Comparison of ENCODE assay signal across 26 cellular contexts in the genomic region with DNA sequence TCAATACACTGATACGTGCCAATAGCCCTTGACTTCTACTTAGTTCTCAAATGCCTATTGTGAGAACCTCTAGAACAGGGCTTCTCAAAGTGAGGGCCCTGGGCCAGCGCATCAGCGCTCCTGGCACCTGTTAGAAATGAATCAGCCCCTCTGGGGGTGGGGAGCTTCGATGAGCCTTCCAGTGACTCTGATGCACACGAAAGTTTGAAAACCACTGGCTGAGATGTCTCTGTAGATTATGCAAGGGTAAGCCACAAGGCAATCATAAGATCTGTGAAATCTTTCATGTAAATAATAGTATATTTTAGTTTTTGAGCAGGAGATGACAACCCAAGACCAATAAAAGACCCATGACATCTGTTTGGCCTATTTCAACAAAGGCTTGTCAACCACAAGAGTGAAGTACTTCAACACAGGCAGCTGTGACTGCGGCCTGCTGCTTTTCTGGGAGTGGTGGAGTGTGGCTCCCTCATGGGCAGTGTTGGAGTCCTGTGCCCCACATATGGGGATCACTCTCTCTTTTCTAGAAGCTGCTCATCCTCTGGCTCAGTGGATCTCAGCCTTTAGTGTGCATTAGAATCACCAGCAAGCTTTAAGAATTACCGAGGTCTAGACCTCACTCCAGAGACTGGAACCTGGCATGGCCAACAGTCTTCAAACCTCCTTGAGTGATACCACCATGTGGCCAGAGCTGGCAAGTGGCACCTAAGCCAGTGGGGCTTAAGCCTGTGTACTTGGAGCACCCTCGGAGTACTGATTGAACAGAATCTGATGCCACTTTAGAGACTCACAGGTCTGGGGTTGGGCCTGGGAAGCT. TPM values are rescaled to one million over a fixed set of nuclear protein-coding genes. Genes with fewer than 3 reads are reported as not detected.
A peak's percentile ranks its signal among the peaks of the same experiment; 100 is the strongest.
DNase-seq lines count a peak whose midpoint lies in the region; ATAC-seq, FAIRE-seq and TF ChIP-seq lines count a peak whose summit lies in the region.
"Had no signal": no experiment of that assay in that cellular context is flagged by ENCODE, and none has a peak within 500 bp of the region (broad histone marks: within the 10 kb centered on the region; RNA-seq: fewer than 3 reads in every experiment).

No MANE protein-coding gene starts in this region.

- POLR2A ChIA-PET in A549 (lab: Yijun Ruan, JAX), result no interaction called here
- POLR2A ChIA-PET in activated CD8-positive, alpha-beta T cell treated with anti-CD3 and anti-CD28 coated beads, Interleukin-2, amount 10 ng/mL, durations not matched to agents 7 days and 5 days (lab: Charles Lee), result no interaction called here
- POLR2A ChIA-PET in Caco-2 (lab: Charles Lee), result no interaction called here

- H3K27ac Mint-ChIP-seq in activated CD8-positive, alpha-beta T cell treated with anti-CD3 and anti-CD28 coated beads, Interleukin-2, amount 10 ng/mL, durations not matched to agents 7 days and 5 days, result no peak overlapping the region
- H3K27ac Mint-ChIP-seq in Caco-2 (ENCODE audit: unreplicated experiment), result no peak overlapping the region
- H3K27ac Mint-ChIP-seq: natural killer cell had no signal

- H3K4me2 ChIP-seq in A549 (no peak overlapping the region), DND-41 (ENCODE audit: insufficient read depth, low read length) (no peak overlapping the region), osteoblast (ENCODE audit: insufficient read depth, low read length) (no peak overlapping the region)

- H3K27me3 Mint-ChIP-seq in activated CD8-positive, alpha-beta T cell treated with anti-CD3 and anti-CD28 coated beads, Interleukin-2, amount 10 ng/mL, durations not matched to agents 7 days and 5 days (ENCODE audit: low read depth), result no peaks in the 10 kb centered on the region
- H3K27me3 Mint-ChIP-seq in Caco-2 (ENCODE audit: insufficient read depth, unreplicated experiment), result no peaks in the 10 kb centered on the region
- H3K27me3 Mint-ChIP-seq: effector memory CD8-positive, alpha-beta T cell had no signal

- no peak for TF ChIP-seq POLR2A in A549 (IDR thresholded peaks at IDR 0.05; ENCODE audit: low read length)

- H3K9me3 Mint-ChIP-seq in activated CD8-positive, alpha-beta T cell treated with anti-CD3 and anti-CD28 coated beads, Interleukin-2, amount 10 ng/mL, durations not matched to agents 7 days and 5 days (ENCODE audit: insufficient read depth), result no peaks in the 10 kb centered on the region
- H3K9me3 Mint-ChIP-seq in Caco-2 (ENCODE audit: unreplicated experiment), result no peaks in the 10 kb centered on the region
- H3K9me3 Mint-ChIP-seq: effector memory CD8-positive, alpha-beta T cell; natural killer cell had no signal

- peaks cover 50% of the 10 kb centered on the region for H3K36me3 ChIP-seq in DND-41 (ENCODE audit: insufficient read depth, low read length)
- peaks cover 54% of the 10 kb centered on the region for H3K36me3 ChIP-seq in osteoblast (ENCODE audit: insufficient read depth, low read length)
- peaks cover 1% of the 10 kb centered on the region; the same call in 1 of the 2 replicates for H3K36me3 ChIP-seq in Caco-2 (ENCODE audit: control insufficient read depth, insufficient read depth, low read length)
- H3K36me3 ChIP-seq: breast epithelium had no signal

- intact Hi-C loops in Caco-2 (cut with micrococcal nuclease; ENCODE audit: unreplicated experiment), result no loop called here

- H3K79me2 ChIP-seq in DND-41 (ENCODE audit: insufficient read depth, low read length) (peaks cover 5% of the 10 kb centered on the region; the same call in 1 of the 2 replicates), osteoblast (ENCODE audit: insufficient read depth, low read length) (peaks cover 19% of the 10 kb centered on the region)

- no peak overlapping the region for H3K9ac ChIP-seq in DND-41 (ENCODE audit: low read depth, low read length)

- no peaks in the 10 kb centered on the region for H4K20me1 ChIP-seq in DND-41 (ENCODE audit: insufficient read depth, low read length)
- peaks cover 2% of the 10 kb centered on the region for H4K20me1 ChIP-seq in osteoblast (ENCODE audit: insufficient read depth, low read length)

- TF ChIP-seq RAD21 in A549 (conservative IDR thresholded peaks at IDR 0.05 in 1 of 2, IDR thresholded peaks at IDR 0.05 in 1 of 2), result no peak

- TF ChIP-seq EP300 in A549 (IDR thresholded peaks at IDR 0.05), result no peak

- TF ChIP-seq CTCF in A549 (IDR thresholded peaks at IDR 0.05), result no peak
- TF ChIP-seq CTCF in DND-41 (IDR thresholded peaks at IDR 0.05; ENCODE audit: borderline replicate concordance, extremely low read depth, low read length, poor library complexity, severe bottlenecking), result no peak
- TF ChIP-seq CTCF in osteoblast (IDR thresholded peaks at IDR 0.05; ENCODE audit: extremely low read depth, low read depth, low read length), result no peak
- TF ChIP-seq CTCF in Caco-2 (IDR thresholded peaks at IDR 0.05; ENCODE audit: insufficient read depth in 1 of 2, low read depth in 1 of 2, low read length in 1 of 2, severe bottlenecking in 1 of 2, unreplicated experiment in 1 of 2), result no peak

- no peak overlapping the region for H3K4me3 Mint-ChIP-seq in activated CD8-positive, alpha-beta T cell treated with anti-CD3 and anti-CD28 coated beads, Interleukin-2, amount 10 ng/mL, durations not matched to agents 7 days and 5 days
- H3K4me3 Mint-ChIP-seq in Caco-2 (ENCODE audit: unreplicated experiment), result no peak overlapping the region
- H3K4me3 Mint-ChIP-seq: CD14-positive monocyte; effector memory CD8-positive, alpha-beta T cell; natural killer cell had no signal

- H3K27me3 ChIP-seq in DND-41 (ENCODE audit: insufficient read depth, low read length, poor library complexity) (no peaks in the 10 kb centered on the region), osteoblast (ENCODE audit: insufficient read depth, low read length) (no peaks in the 10 kb centered on the region), Caco-2 (replicated peaks; ENCODE audit: control insufficient read depth, insufficient read depth, low read length) (no peaks in the 10 kb centered on the region)
- H3K27me3 ChIP-seq: breast epithelium, colonic mucosa, esophagus muscularis mucosa, spleen, tibial nerve had no signal

- WGBS in A549 (ENCODE audit: missing lambda C conversion rate), result 82% methylated on average over 8 of the region's 8 CpGs

- DNase-seq in A549 (ENCODE audit: low read depth in 1 of 2, low spot score in 1 of 2), result no peak
- no peak for DNase-seq in DND-41
- DNase-seq in activated CD8-positive, alpha-beta T cell treated with anti-CD3 and anti-CD28 coated beads, Interleukin-2, amount 10 ng/mL, durations not matched to agents 7 days and 5 days, result no peak
- DNase-seq in osteoblast (ENCODE audit: insufficient read length, low spot score, missing footprints), result peak; percentile 55
- DNase-seq in Caco-2, result no peak
- no peak for DNase-seq in NCI-H2171 treated with DMSO at 0.1 percent for 48 hours (lab: John Stamatoyannopoulos, UW)
- DNase-seq: activated effector memory CD4-positive, alpha-beta T cell treated with Interleukin-2 at 50 U/mL for 16 hours; amniotic stem cell; colonic mucosa; effector memory CD8-positive, alpha-beta T cell; IMR-90; left ventricle myocardium inferior; natural killer cell; NCI-H2081 treated with DMSO at 0.1 percent for 48 hours; NCI-H446; T-helper 9 cell had no signal

- no peak for FAIRE-seq in A549 (lab: Jason Lieb, UNC)
- FAIRE-seq: D721Med, frontal cortex, islet of Langerhans had no signal

- H3K27ac ChIP-seq in A549, result no peak overlapping the region
- no peak overlapping the region for H3K27ac ChIP-seq in DND-41 (ENCODE audit: low read length)
- H3K27ac ChIP-seq in osteoblast (ENCODE audit: low read depth, low read length), result no peak overlapping the region
- H3K27ac ChIP-seq: breast epithelium, colonic mucosa, esophagus muscularis mucosa, left ventricle myocardium inferior, spleen, tibial nerve had no signal

- H3K4me3 ChIP-seq in A549, result no peak overlapping the region
- no peak overlapping the region for H3K4me3 ChIP-seq in DND-41 (ENCODE audit: low read depth in 1 of 2, low read length in 2 of 2)
- no peak overlapping the region for H3K4me3 ChIP-seq in osteoblast (ENCODE audit: insufficient read depth, low read length)
- H3K4me3 ChIP-seq in Caco-2 (ENCODE audit: low read depth, low read length), result no peak overlapping the region
- H3K4me3 ChIP-seq: breast epithelium, colonic mucosa, esophagus muscularis mucosa, left ventricle myocardium inferior, spleen, tibial nerve had no signal

- CTCF ChIA-PET in A549 (lab: Yijun Ruan, JAX), result interaction anchor here (0.6 to 4.9 kb wide), 6 partner anchors 14 to 730 kb away, joined by 3 to 19 read pairs (median 4); no protein-coding TSS in a partner anchor
- CTCF ChIA-PET in activated CD8-positive, alpha-beta T cell treated with anti-CD3 and anti-CD28 coated beads, Interleukin-2, amount 10 ng/mL, durations not matched to agents 7 days and 5 days (lab: Charles Lee), result no interaction called here
- CTCF ChIA-PET in Caco-2 (lab: Charles Lee), result interaction anchor here (0.6 kb wide), 1 partner anchor 27 kb away, joined by 6 read pairs; no protein-coding TSS in a partner anchor

- H3K9me3 ChIP-seq in A549 (no peaks in the 10 kb centered on the region), DND-41 (ENCODE audit: insufficient read depth, low read length, severe bottlenecking) (no peaks in the 10 kb centered on the region), osteoblast (ENCODE audit: low read depth, low read length) (no peaks in the 10 kb centered on the region), Caco-2 (no peaks in the 10 kb centered on the region)
- H3K9me3 ChIP-seq: breast epithelium, colonic mucosa, esophagus muscularis mucosa, left ventricle myocardium inferior, spleen, tibial nerve had no signal

- peaks cover 13% of the 10 kb centered on the region for H3K4me1 Mint-ChIP-seq in activated CD8-positive, alpha-beta T cell treated with anti-CD3 and anti-CD28 coated beads, Interleukin-2, amount 10 ng/mL, durations not matched to agents 7 days and 5 days (ENCODE audit: low read depth)
- H3K4me1 Mint-ChIP-seq in Caco-2 (ENCODE audit: low read depth, unreplicated experiment), result peaks cover 6% of the 10 kb centered on the region

- peak; percentile 34 to 51; a peak in 2 of 6 replicates for ATAC-seq in A549
- peak; percentile 47; the same call in 1 of the 3 replicates for ATAC-seq in DND-41 (ENCODE audit: insufficient read depth, low read depth)
- peak; percentile 45 for ATAC-seq in activated CD8-positive, alpha-beta T cell treated with anti-CD3 and anti-CD28 coated beads, Interleukin-2, amount 10 ng/mL, durations not matched to agents 7 days and 5 days
- ATAC-seq in HG03045 (IDR thresholded peaks at IDR 0.05; ENCODE audit: unreplicated experiment), result no peak
- ATAC-seq: effector memory CD8-positive, alpha-beta T cell; natural killer cell had no signal

- BruUV-seq in Caco-2 (replicated peaks; lab: Mats Ljungman, UMichigan), result no TSS peak

- no peak overlapping the region for H2AFZ ChIP-seq in DND-41 (ENCODE audit: low read depth, low read length)
- H2AFZ ChIP-seq in osteoblast (ENCODE audit: low read length), result no peak overlapping the region

- H3K4me1 ChIP-seq in A549 (no peaks in the 10 kb centered on the region; the same call in 2 of the 3 replicates), DND-41 (ENCODE audit: insufficient read depth, low read length) (peaks cover 17% of the 10 kb centered on the region), osteoblast (ENCODE audit: insufficient read depth, low read length) (peaks cover 3% of the 10 kb centered on the region), Caco-2 (no peaks in the 10 kb centered on the region)
- H3K4me1 ChIP-seq: colonic mucosa had no signal

- H3K36me3 Mint-ChIP-seq in activated CD8-positive, alpha-beta T cell treated with anti-CD3 and anti-CD28 coated beads, Interleukin-2, amount 10 ng/mL, durations not matched to agents 7 days and 5 days (ENCODE audit: low read depth), result peaks cover 27% of the 10 kb centered on the region
- H3K36me3 Mint-ChIP-seq in Caco-2 (ENCODE audit: insufficient read depth, unreplicated experiment), result peaks cover 5% of the 10 kb centered on the region

RNA-seq across cellular contexts. Expression of a gene that starts 5.8 kb away (rescaled TPM):
- 14.9 and 16.9 TPM in 2 replicates for polyA plus RNA-seq in A549 (2011; rRNA removed)
- polyA plus RNA-seq in A549 (2012; cell fraction: cytosol; rRNA removed), result 8.6 and 10.3 TPM in 2 replicates
- 27.4 and 28.9 TPM in 2 replicates for polyA plus RNA-seq in A549 (2012; cell fraction: nucleus; rRNA removed)
- polyA plus RNA-seq in A549 (2017; fragmentation: RNase III; extraction: RNeasy Plus Mini Kit Qiagen cat#74134 plus additional on column Dnase treatment), result 12.8 to 13.1 TPM (median 12.9 TPM) in 3 replicates
- polyA minus RNA-seq in A549 (2011; rRNA and poly(A)+ RNA removed), result 29.8 and 32.2 TPM in 2 replicates
- total RNA-seq in activated CD8-positive, alpha-beta T cell treated with anti-CD3 and anti-CD28 coated beads, Interleukin-2, amount 10 ng/mL, durations not matched to agents 7 days and 5 days, result 10 to 100 TPM; 22.8 to 25.9 TPM
- 18.5 and 20.3 TPM in 2 replicates for total RNA-seq in osteoblast
- 30.5 and 33.0 TPM in 2 replicates for total RNA-seq in Caco-2 (2022)

RNA-seq across cellular contexts. Expression of a gene that starts 17.3 kb away (rescaled TPM):
- polyA plus RNA-seq in A549 (2011; rRNA removed), result 0.06 and 0.09 TPM in 2 replicates
- 0.32 and 0.36 TPM in 2 replicates for polyA plus RNA-seq in A549 (2012; cell fraction: cytosol; rRNA removed)
- polyA plus RNA-seq in A549 (2012; cell fraction: nucleus; rRNA removed), result 0.54 and 0.61 TPM in 2 replicates
- 0.28 to 0.46 TPM (median 0.42 TPM) in 3 replicates for polyA plus RNA-seq in A549 (2017; fragmentation: RNase III; extraction: RNeasy Plus Mini Kit Qiagen cat#74134 plus additional on column Dnase treatment)
- 0.08 and 0.19 TPM in 2 replicates for polyA minus RNA-seq in A549 (2011; rRNA and poly(A)+ RNA removed)
- total RNA-seq in activated CD8-positive, alpha-beta T cell treated with anti-CD3 and anti-CD28 coated beads, Interleukin-2, amount 10 ng/mL, durations not matched to agents 7 days and 5 days, result not detected
- 2.2 and 2.4 TPM in 2 replicates for total RNA-seq in osteoblast
- not detected in 2 replicates for total RNA-seq in Caco-2 (2022)
- total RNA-seq: activated CD8-positive, alpha-beta memory T cell treated with anti-CD3 and anti-CD28 coated beads for 36 hours; spleen had no signal
- polyA plus RNA-seq: CD14-positive monocyte had no signal

RNA-seq across cellular contexts. Expression of a gene that starts 29.1 kb away (rescaled TPM):
- polyA plus RNA-seq in A549 (2011; rRNA removed) (0.48 and 0.50 TPM in 2 replicates), A549 (2017; fragmentation: RNase III; extraction: RNeasy Plus Mini Kit Qiagen cat#74134 plus additional on column Dnase treatment) (0.52 to 0.70 TPM (median 0.70 TPM) in 3 replicates)
- polyA plus RNA-seq in A549 (2012; cell fraction: cytosol; rRNA removed), result 0.62 and 1.5 TPM in 2 replicates
- 2.1 and 5.7 TPM in 2 replicates for polyA plus RNA-seq in A549 (2012; cell fraction: nucleus; rRNA removed)
- 0.33 and 0.34 TPM in 2 replicates for polyA minus RNA-seq in A549 (2011; rRNA and poly(A)+ RNA removed)
- total RNA-seq in activated CD8-positive, alpha-beta T cell treated with anti-CD3 and anti-CD28 coated beads, Interleukin-2, amount 10 ng/mL, durations not matched to agents 7 days and 5 days, result not detected
- total RNA-seq in osteoblast (2.5 and 3.2 TPM in 2 replicates), Caco-2 (2022) (0.11 TPM in 1 of 2 replicates, not detected in the other)
- total RNA-seq: activated CD8-positive, alpha-beta memory T cell treated with anti-CD3 and anti-CD28 coated beads for 36 hours; spleen had no signal
- polyA plus RNA-seq: CD14-positive monocyte had no signal

RNA-seq across cellular contexts. Expression of a gene that starts 39.0 kb away (rescaled TPM):
- polyA plus RNA-seq in A549 (2011; rRNA removed) (not detected in 2 replicates), A549 (2017; fragmentation: RNase III; extraction: RNeasy Plus Mini Kit Qiagen cat#74134 plus additional on column Dnase treatment) (not detected in 3 replicates)
- polyA plus RNA-seq in A549 (2012; cell fraction: cytosol; rRNA removed), result not detected in 2 replicates
- not detected in 2 replicates for polyA plus RNA-seq in A549 (2012; cell fraction: nucleus; rRNA removed)
- polyA minus RNA-seq in A549 (2011; rRNA and poly(A)+ RNA removed), result not detected in 2 replicates
- not detected for total RNA-seq in activated CD8-positive, alpha-beta T cell treated with anti-CD3 and anti-CD28 coated beads, Interleukin-2, amount 10 ng/mL, durations not matched to agents 7 days and 5 days
- total RNA-seq in osteoblast (not detected in 2 replicates), Caco-2 (2022) (0.09 TPM in 1 of 2 replicates, not detected in the other)
- total RNA-seq: activated CD8-positive, alpha-beta memory T cell treated with anti-CD3 and anti-CD28 coated beads for 36 hours; natural killer cell had no signal
- polyA plus RNA-seq: CD14-positive monocyte had no signal
